ENCODE assay signal across 8 cellular contexts in the genomic region with DNA sequence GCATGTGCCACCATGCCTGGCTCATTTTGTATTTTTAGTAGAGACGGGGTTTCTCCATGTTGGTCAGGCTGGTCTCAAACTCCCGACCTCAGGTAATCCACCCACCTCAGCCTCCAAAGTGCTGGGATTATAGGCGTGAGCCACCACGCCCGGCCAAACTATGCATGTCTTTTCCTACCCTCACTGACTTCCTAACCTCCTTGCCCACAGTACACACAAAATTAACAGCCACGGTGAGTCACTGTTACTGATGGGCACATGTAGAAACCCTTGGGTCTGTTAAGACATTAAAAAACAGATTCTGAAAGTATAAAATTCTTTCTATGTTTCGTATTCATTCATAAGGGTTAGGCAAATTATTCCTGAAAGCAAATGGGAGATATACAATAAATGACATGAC. TPM values are rescaled to one million over a fixed set of nuclear protein-coding genes. Genes with fewer than 3 reads are reported as not detected.
A peak's percentile ranks its signal among the peaks of the same experiment; 100 is the strongest.
DNase-seq lines count a peak whose midpoint lies in the region; TF ChIP-seq lines count a peak whose summit lies in the region.
"Not testable (repeated sequence)": the region's sequence is repeated elsewhere in the genome, so short reads cannot be mapped to it uniquely, and the experiment has no call there.

No MANE protein-coding gene starts in this region.

- H3K4me3 Mint-ChIP-seq in CD4-positive, alpha-beta memory T cell; T-helper 2 cell treated with Interferon-gamma antibody and Interleukin-4, amounts not matched to agents 5 μg/mL and 100 μg/mL, for 36 hours; activated naive CD4-positive, alpha-beta T cell treated with anti-CD3 and anti-CD28 coated beads, Interleukin-2, amount 50 U/mL, for 24 hours: not testable (repeated sequence)

- H3K27ac Mint-ChIP-seq in CD4-positive, alpha-beta memory T cell: peak overlapping the region in 5 of 7 donors; percentile 3 to 57 (median 6)
- peak overlapping the region; percentile 55 for H3K27ac Mint-ChIP-seq in T-helper 2 cell treated with Interferon-gamma antibody and Interleukin-4, amounts not matched to agents 5 μg/mL and 100 μg/mL, for 36 hours
- H3K27ac Mint-ChIP-seq in activated naive CD4-positive, alpha-beta T cell treated with anti-CD3 and anti-CD28 coated beads, Interleukin-2, amount 50 U/mL, for 24 hours: peak overlapping the region; percentile 2

- H3K36me3 Mint-ChIP-seq in CD4-positive, alpha-beta memory T cell: peaks cover 43 to 57% of the 10 kb centered on the region in 2 donors
- H3K36me3 Mint-ChIP-seq in T-helper 2 cell treated with Interferon-gamma antibody and Interleukin-4, amounts not matched to agents 5 μg/mL and 100 μg/mL, for 36 hours (ENCODE audit: low read depth): peaks cover 71% of the 10 kb centered on the region
- peaks cover 33% of the 10 kb centered on the region for H3K36me3 Mint-ChIP-seq in activated naive CD4-positive, alpha-beta T cell treated with anti-CD3 and anti-CD28 coated beads, Interleukin-2, amount 50 U/mL, for 24 hours

- H3K9me3 Mint-ChIP-seq in CD4-positive, alpha-beta memory T cell; activated naive CD4-positive, alpha-beta T cell treated with anti-CD3 and anti-CD28 coated beads, Interleukin-2, amount 50 U/mL, for 24 hours: not testable (repeated sequence)
- peaks cover 14% of the 10 kb centered on the region for H3K9me3 Mint-ChIP-seq in T-helper 2 cell treated with Interferon-gamma antibody and Interleukin-4, amounts not matched to agents 5 μg/mL and 100 μg/mL, for 36 hours

- not testable (repeated sequence) for TF ChIP-seq CTCF in choroid plexus epithelial cell (conservative IDR thresholded peaks at IDR 0.05; ENCODE audit: low read depth, low read length)

- H3K27me3 Mint-ChIP-seq in CD4-positive, alpha-beta memory T cell; T-helper 2 cell treated with Interferon-gamma antibody and Interleukin-4, amounts not matched to agents 5 μg/mL and 100 μg/mL, for 36 hours (ENCODE audit: low read depth); activated naive CD4-positive, alpha-beta T cell treated with anti-CD3 and anti-CD28 coated beads, Interleukin-2, amount 50 U/mL, for 24 hours: not testable (repeated sequence)

- H3K4me2 ChIP-seq in skeletal muscle satellite cell (ENCODE audit: low read length): peak overlapping the region; percentile 68

- DNase-seq in CD4-positive, alpha-beta memory T cell; T-helper 2 cell treated with Interferon-gamma antibody and Interleukin-4, amounts not matched to agents 5 μg/mL and 100 μg/mL, for 36 hours (ENCODE audit: low spot score): not testable (repeated sequence)
- peak; percentile 71 for DNase-seq in HCEC 1CT
- peak; percentile 33 for DNase-seq in MV-4-11 (lab: John Stamatoyannopoulos, UW)
- DNase-seq in choroid plexus epithelial cell (ENCODE audit: low read depth): peak; percentile 39
- peak; percentile 45 for DNase-seq in glomerular visceral epithelial cell (ENCODE audit: extremely low spot score)

- H3K9me3 ChIP-seq in CD4-positive, alpha-beta memory T cell (ENCODE audit: control insufficient read depth in 1 of 2, low read length in 2 of 2); skeletal muscle satellite cell (replicated peaks; ENCODE audit: low read length): not testable (repeated sequence)

- not testable (repeated sequence) for H3K27me3 ChIP-seq in CD4-positive, alpha-beta memory T cell (ENCODE audit: insufficient read depth, low read length); skeletal muscle satellite cell (ENCODE audit: control insufficient read depth, insufficient read depth, low read length)

- CTCF ChIA-PET in CD4-positive, alpha-beta memory T cell (lab: Charles Lee; ENCODE audit: partially characterized antibody): not testable (repeated sequence)

- peaks cover 39% of the 10 kb centered on the region for H3K4me1 ChIP-seq in CD4-positive, alpha-beta memory T cell (ENCODE audit: insufficient read depth, low read length)
- peaks cover 69% of the 10 kb centered on the region for H3K4me1 ChIP-seq in skeletal muscle satellite cell (ENCODE audit: control insufficient read depth, insufficient read depth, low read length)

- H3K4me3 ChIP-seq in CD4-positive, alpha-beta memory T cell (ENCODE audit: low read length in 2 of 2); choroid plexus epithelial cell (ENCODE audit: low read depth, low read length); skeletal muscle satellite cell (ENCODE audit: low read length): not testable (repeated sequence)

- H3K9ac ChIP-seq in skeletal muscle satellite cell (ENCODE audit: low read depth, low read length): peak overlapping the region; percentile 52

- peaks cover 23 to 58% (median 45%) of the 10 kb centered on the region in 4 donors for H3K4me1 Mint-ChIP-seq in CD4-positive, alpha-beta memory T cell
- peaks cover 28% of the 10 kb centered on the region for H3K4me1 Mint-ChIP-seq in T-helper 2 cell treated with Interferon-gamma antibody and Interleukin-4, amounts not matched to agents 5 μg/mL and 100 μg/mL, for 36 hours (ENCODE audit: low read depth)
- H3K4me1 Mint-ChIP-seq in activated naive CD4-positive, alpha-beta T cell treated with anti-CD3 and anti-CD28 coated beads, Interleukin-2, amount 50 U/mL, for 24 hours: peaks cover 67% of the 10 kb centered on the region

- intact Hi-C loops in CD4-positive, alpha-beta memory T cell (cut with micrococcal nuclease): not testable (repeated sequence)

- H3K27ac ChIP-seq in CD4-positive, alpha-beta memory T cell (ENCODE audit: low read depth, low read length): not testable (repeated sequence)

- POLR2A ChIA-PET in CD4-positive, alpha-beta memory T cell (lab: Charles Lee; ENCODE audit: partially characterized antibody): interaction anchor here (2.3 kb wide), 1 partner anchor 8 kb away, joined by 9 read pairs; a partner anchor contains a TSS

- H3K36me3 ChIP-seq in CD4-positive, alpha-beta memory T cell (ENCODE audit: insufficient read depth, low read length): peaks cover 23% of the 10 kb centered on the region
- peaks cover 14% of the 10 kb centered on the region for H3K36me3 ChIP-seq in skeletal muscle satellite cell (ENCODE audit: insufficient read depth, low read length)

RNA-seq across cellular contexts. Expression of a gene that starts 4.6 kb away (rescaled TPM):
- 10 to 100 TPM; 44.4 to 50.4 TPM for total RNA-seq in CD4-positive, alpha-beta memory T cell
- 100 to 1,000 TPM; 116 to 166 TPM for polyA plus RNA-seq in CD4-positive, alpha-beta memory T cell
- total RNA-seq in skeletal muscle satellite cell (2012; rRNA removed): 46.1 and 62.1 TPM in 2 replicates

RNA-seq across cellular contexts. Expression of a gene that starts 7.2 kb away (rescaled TPM):
- total RNA-seq in CD4-positive, alpha-beta memory T cell: 10 to 100 TPM; 42.2 to 43.5 TPM
- 10 to 100 TPM in 1 of 2 donors, 1 to 10 TPM in 1; 4.3 to 13.1 TPM for polyA plus RNA-seq in CD4-positive, alpha-beta memory T cell
- total RNA-seq in skeletal muscle satellite cell (2012; rRNA removed): 29.9 and 31.9 TPM in 2 replicates

RNA-seq across cellular contexts. Expression of a gene that starts 21.4 kb away (rescaled TPM):
- total RNA-seq in CD4-positive, alpha-beta memory T cell: 100 to 1,000 TPM; 112 to 114 TPM
- 100 to 1,000 TPM; 112 to 149 TPM for polyA plus RNA-seq in CD4-positive, alpha-beta memory T cell
- 111 and 124 TPM in 2 replicates for total RNA-seq in skeletal muscle satellite cell (2012; rRNA removed)

Comparison
In these comparisons a context has a peak if more than half of its experiments do, and no peak if none do; other contexts are left out.
1. H3K27ac Mint-ChIP-seq: peak in every context shown above with its lines; median percentile 55 in T-helper 2 cell treated with Interferon-gamma antibody and Interleukin-4, amounts not matched to agents 5 μg/mL and 100 μg/mL, for 36 hours; 6 in CD4-positive, alpha-beta memory T cell; 2 in activated naive CD4-positive, alpha-beta T cell treated with anti-CD3 and anti-CD28 coated beads, Interleukin-2, amount 50 U/mL, for 24 hours.